23 cellular contexts compared by ENCODE assay signal in the genomic region with DNA sequence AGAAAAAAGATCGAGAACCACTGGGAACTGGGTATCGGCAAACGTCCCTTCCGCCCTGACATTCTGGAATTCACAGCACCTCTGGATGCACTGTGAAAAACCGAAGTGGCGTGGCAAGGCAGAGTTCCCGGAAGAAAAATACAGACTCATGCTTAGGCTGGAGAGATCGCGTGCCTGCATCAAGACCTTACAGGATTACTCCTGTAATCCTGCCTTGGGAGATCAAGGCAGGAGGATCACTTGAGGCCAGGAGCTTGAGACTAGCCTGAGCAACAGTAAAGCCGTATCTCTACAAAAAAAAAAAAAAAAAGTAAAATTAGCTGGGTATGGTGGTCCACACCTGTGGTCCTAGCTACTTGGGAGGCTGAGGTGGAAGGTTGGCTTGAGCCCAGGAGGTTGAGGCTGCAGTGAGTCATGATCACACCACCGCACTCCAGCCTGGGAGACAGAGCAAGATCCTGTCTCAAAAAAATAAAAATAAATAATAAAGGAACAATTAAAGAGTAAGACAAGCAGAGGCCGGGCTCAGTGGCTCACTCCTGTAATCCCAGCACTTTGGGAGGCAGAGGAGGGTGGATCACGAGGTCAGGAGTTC. TPM values are rescaled to one million over a fixed set of nuclear protein-coding genes. Genes with fewer than 3 reads are reported as not detected.
DNase-seq lines count a peak whose midpoint lies in the region; ATAC-seq and TF ChIP-seq lines count a peak whose summit lies in the region.
"Had no signal": no experiment of that assay in that cellular context is flagged by ENCODE, and none has a peak within 500 bp of the region (broad histone marks: within the 10 kb centered on the region; RNA-seq: fewer than 3 reads in every experiment).

No MANE protein-coding gene starts in this region.

- peaks cover 0 to 14% (median 3%) of the 10 kb centered on the region in 4 donors for H3K36me3 ChIP-seq in right lobe of liver

- no peaks in the 10 kb centered on the region for H3K9me3 ChIP-seq in right lobe of liver
- H3K9me3 ChIP-seq: ascending aorta, esophagus squamous epithelium, left ventricle myocardium inferior, upper lobe of right lung had no signal

- H3K27ac ChIP-seq in right lobe of liver = no peak overlapping the region
- H3K27ac ChIP-seq: ascending aorta, esophagus squamous epithelium, left ventricle myocardium inferior, upper lobe of right lung had no signal

- no peaks in the 10 kb centered on the region for H3K36me3 Mint-ChIP-seq in nephron progenitor cell (ENCODE audit: low read depth)
- H3K36me3 Mint-ChIP-seq: activated naive CD4-positive, alpha-beta T cell treated with anti-CD3 and anti-CD28 coated beads, Interleukin-2, amount 50 U/mL, for 72 hours; natural killer cell treated with Interleukin-12 subunit alpha and Interleukin-12 subunit beta and Interleukin-15 and Interleukin-18, amount 100 ng/mL, for 72 hours had no signal

- peak overlapping the region; percentile 94 for H3K27ac Mint-ChIP-seq in nephron progenitor cell
- H3K27ac Mint-ChIP-seq: activated T-cell treated with anti-CD3 and anti-CD28 coated beads, Interleukin-2, amount 50 U/mL, for 72 hours; natural killer cell treated with Interleukin-12 subunit alpha and Interleukin-12 subunit beta and Interleukin-15 and Interleukin-18, amount 100 ng/mL, for 72 hours; T-helper 1 cell treated with Interleukin-12 subunit alpha and Interleukin-12 subunit beta and Interleukin-4 antibody, amounts not matched to agents 30 μg/mL and 1 μg/mL, for 36 hours had no signal

- TF ChIP-seq POLR2A in right lobe of liver (IDR thresholded peaks at IDR 0.05) = no peak

- no peaks in the 10 kb centered on the region for H3K27me3 ChIP-seq in right lobe of liver
- H3K27me3 ChIP-seq: ascending aorta, upper lobe of right lung had no signal

- peaks cover 42% of the 10 kb centered on the region for H3K4me1 Mint-ChIP-seq in nephron progenitor cell

- H3K4me3 ChIP-seq in choroid plexus epithelial cell (ENCODE audit: low read depth, low read length) (no peak overlapping the region), right lobe of liver (no peak overlapping the region)
- H3K4me3 ChIP-seq: ascending aorta, esophagus squamous epithelium, left ventricle myocardium inferior, upper lobe of right lung had no signal

- 92% methylated on average over 12 of the region's 13 CpGs for WGBS in right lobe of liver (ENCODE audit: insufficient coverage, low coverage, low lambda C conversion rate, missing lambda C conversion rate)

- TF ChIP-seq CTCF in choroid plexus epithelial cell (conservative IDR thresholded peaks at IDR 0.05; ENCODE audit: low read depth, low read length) (no peak), nephron progenitor cell (IDR thresholded peaks at IDR 0.05) (no peak), right lobe of liver (IDR thresholded peaks at IDR 0.05) (no peak)

- H3K4me3 Mint-ChIP-seq in nephron progenitor cell = no peak overlapping the region
- H3K4me3 Mint-ChIP-seq: activated T-cell treated with anti-CD3 and anti-CD28 coated beads, Interleukin-2, amount 50 U/mL, for 72 hours; CD14-positive monocyte; natural killer cell treated with Interleukin-12 subunit alpha and Interleukin-12 subunit beta and Interleukin-15 and Interleukin-18, amount 100 ng/mL, for 72 hours; T-helper 1 cell treated with Interleukin-12 subunit alpha and Interleukin-12 subunit beta and Interleukin-4 antibody, amounts not matched to agents 30 μg/mL and 1 μg/mL, for 36 hours had no signal

- H3K4me1 ChIP-seq in right lobe of liver = peaks cover 0 to 19% (median 0%) of the 10 kb centered on the region in 4 donors

- no peaks in the 10 kb centered on the region for H3K27me3 Mint-ChIP-seq in nephron progenitor cell (ENCODE audit: low read depth, poor library complexity)
- H3K27me3 Mint-ChIP-seq: natural killer cell treated with Interleukin-12 subunit alpha and Interleukin-12 subunit beta and Interleukin-15 and Interleukin-18, amount 100 ng/mL, for 72 hours had no signal

- DNase-seq in ELR (ENCODE audit: low read depth) (peak; percentile 54), RKO (ENCODE audit: low spot score) (peak; percentile 74), choroid plexus epithelial cell (ENCODE audit: low read depth) (peak; percentile 49), nephron progenitor cell (no peak), right lobe of liver (no peak), C1 segment of cervical spinal cord (lab: John Stamatoyannopoulos, UW) (no peak)
- DNase-seq: activated CD4-positive, alpha-beta T cell treated with anti-CD3 and anti-CD28 coated beads for 48 hours; activated T-cell treated with anti-CD3 and anti-CD28 coated beads, Interleukin-2, amount 50 U/mL, for 72 hours; DMS53; effector memory CD4-positive, alpha-beta T cell; esophagus squamous epithelium; glutamatergic neuron; left ventricle myocardium inferior; NCI-H1417; NCI-H446 treated with DMSO at 0.1 percent for 48 hours; upper lobe of right lung had no signal

- intact Hi-C loops in right lobe of liver (cut with DNase I) = no loop called here

- ATAC-seq in right lobe of liver (no peak), GM21717 (IDR thresholded peaks at IDR 0.05; ENCODE audit: unreplicated experiment) (no peak), GM21786 (IDR thresholded peaks at IDR 0.05; ENCODE audit: unreplicated experiment) (no peak)
- ATAC-seq: activated naive CD4-positive, alpha-beta T cell treated with anti-CD3 and anti-CD28 coated beads, Interleukin-2, amount 50 U/mL, for 72 hours; activated T-cell treated with anti-CD3 and anti-CD28 coated beads, Interleukin-2, amount 50 U/mL, for 72 hours; natural killer cell treated with Interleukin-12 subunit alpha and Interleukin-12 subunit beta and Interleukin-15 and Interleukin-18, amount 100 ng/mL, for 72 hours; upper lobe of right lung had no signal

- H3K9me3 Mint-ChIP-seq in nephron progenitor cell = no peaks in the 10 kb centered on the region
- H3K9me3 Mint-ChIP-seq: activated naive CD4-positive, alpha-beta T cell treated with anti-CD3 and anti-CD28 coated beads, Interleukin-2, amount 50 U/mL, for 72 hours; activated T-cell treated with anti-CD3 and anti-CD28 coated beads, Interleukin-2, amount 50 U/mL, for 72 hours; natural killer cell treated with Interleukin-12 subunit alpha and Interleukin-12 subunit beta and Interleukin-15 and Interleukin-18, amount 100 ng/mL, for 72 hours; T-helper 1 cell treated with Interleukin-12 subunit alpha and Interleukin-12 subunit beta and Interleukin-4 antibody, amounts not matched to agents 30 μg/mL and 1 μg/mL, for 36 hours had no signal

RNA-seq across cellular contexts. Expression of a gene that starts 19.9 kb away (rescaled TPM):
- total RNA-seq in right lobe of liver = 10 to 100 TPM in 4 of 6 experiments, 1 to 10 TPM in 2; 6.1 to 28.9 (median 15.5) TPM

Comparison
In these comparisons a context has a peak if more than half of its experiments do, and no peak if none do; other contexts are left out.
1. DNase-seq: peak in ELR (single experiment), RKO (single experiment) and choroid plexus epithelial cell (single experiment); none in nephron progenitor cell (single experiment), right lobe of liver (0 of 3) and C1 segment of cervical spinal cord (0 of 14).